ENCODE assay signal across 1 cellular context in genomic region chr17:77088455-77089117, GRCh38.
TF ChIP-seq lines count a peak whose summit lies in the region.

No MANE protein-coding gene starts in this region.

TF ChIP-seq in GM12878, 131 proteins besides CTCF, POLR2A, EP300 and RAD21 (continued from another document):
- TF ChIP-seq ZBTB4 (CRISPR knock-in tag; IDR thresholded peaks at IDR 0.05) (no peak), E2F8 (IDR thresholded peaks at IDR 0.05; ENCODE audit: low read depth, partially characterized antibody) (peak; percentile 87), RELA (IDR thresholded peaks at IDR 0.05; ENCODE audit: borderline replicate concordance, partially characterized antibody) (peak; percentile 81), SPI1 (IDR thresholded peaks at IDR 0.05; ENCODE audit: borderline replicate concordance, insufficient read depth, low read depth, low read length) (peak; percentile 74), ZBTB11 (CRISPR knock-in tag; IDR thresholded peaks at IDR 0.05) (no peak), ZBED1 (IDR thresholded peaks at IDR 0.05; ENCODE audit: borderline replicate concordance) (peak; percentile 82; the same call in 1 of the 2 replicates), SIX5 (IDR thresholded peaks at IDR 0.05; ENCODE audit: low read depth, low read length, severe bottlenecking) (peak; percentile 29), KLF5 (IDR thresholded peaks at IDR 0.05; ENCODE audit: partially characterized antibody) (peak; percentile 64), HDAC6 (IDR thresholded peaks at IDR 0.05; ENCODE audit: unreplicated experiment) (no peak), IRF5 (IDR thresholded peaks at IDR 0.05; ENCODE audit: borderline replicate concordance) (no peak), EZH2 (IDR thresholded peaks at IDR 0.05; ENCODE audit: borderline replicate concordance, control insufficient read depth, low read depth, low read length) (no peak), MYB (IDR thresholded peaks at IDR 0.05; ENCODE audit: borderline replicate concordance, low read depth, low read length) (no peak), ZNF622 (IDR thresholded peaks at IDR 0.05) (no peak), NKRF (conservative IDR thresholded peaks at IDR 0.05) (peak; percentile 93), SIN3A (IDR thresholded peaks at IDR 0.05; ENCODE audit: low read depth, low read length) (peak; percentile 92), CEBPB (IDR thresholded peaks at IDR 0.05; ENCODE audit: borderline replicate concordance in 1 of 2, low read depth in 2 of 2, low read length in 2 of 2) (no peak), STAT1 (conservative IDR thresholded peaks at IDR 0.05) (peak; percentile 75; the same call in 1 of the 2 replicates), FOXK2 (IDR thresholded peaks at IDR 0.05) (no peak), KAT2A (conservative IDR thresholded peaks at IDR 0.05; ENCODE audit: control insufficient read depth, low read depth, low read length) (no peak), MTA2 (IDR thresholded peaks at IDR 0.05; ENCODE audit: low read depth) (0 out of 2 replicates have a peak, but pooled peaks have one; percentile 17), ZNF24 (IDR thresholded peaks at IDR 0.05) (no peak), TAF1 (IDR thresholded peaks at IDR 0.05; ENCODE audit: borderline replicate concordance, low read depth, low read length) (peak; percentile 91), CUX1 (IDR thresholded peaks at IDR 0.05; ENCODE audit: insufficient replicate concordance, low read depth, low read length) (no peak), ETV6 (conservative IDR thresholded peaks at IDR 0.05 in 1 of 2, IDR thresholded peaks at IDR 0.05 in 1 of 2; ENCODE audit: borderline replicate concordance in 1 of 2, low read depth in 1 of 2) (peak in 1 of 2 experiments; percentile 99; a peak in 2 of 4 replicates), PAX8 (IDR thresholded peaks at IDR 0.05) (no peak), BACH1 (IDR thresholded peaks at IDR 0.05; ENCODE audit: borderline replicate concordance) (peak; percentile 51), HDGF (IDR thresholded peaks at IDR 0.05) (no peak), EGR1 (IDR thresholded peaks at IDR 0.05; ENCODE audit: borderline replicate concordance in 1 of 2, low read depth in 2 of 2, low read length in 2 of 2) (peak in 1 of 2 experiments; percentile 85; a peak in 2 of 3 replicates)
- TF ChIP-seq, protein P1, sequence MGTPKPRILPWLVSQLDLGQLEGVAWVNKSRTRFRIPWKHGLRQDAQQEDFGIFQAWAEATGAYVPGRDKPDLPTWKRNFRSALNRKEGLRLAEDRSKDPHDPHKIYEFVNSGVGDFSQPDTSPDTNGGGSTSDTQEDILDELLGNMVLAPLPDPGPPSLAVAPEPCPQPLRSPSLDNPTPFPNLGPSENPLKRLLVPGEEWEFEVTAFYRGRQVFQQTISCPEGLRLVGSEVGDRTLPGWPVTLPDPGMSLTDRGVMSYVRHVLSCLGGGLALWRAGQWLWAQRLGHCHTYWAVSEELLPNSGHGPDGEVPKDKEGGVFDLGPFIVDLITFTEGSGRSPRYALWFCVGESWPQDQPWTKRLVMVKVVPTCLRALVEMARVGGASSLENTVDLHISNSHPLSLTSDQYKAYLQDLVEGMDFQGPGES (IDR thresholded peaks at IDR 0.05): no peak
- TF ChIP-seq, protein P2, sequence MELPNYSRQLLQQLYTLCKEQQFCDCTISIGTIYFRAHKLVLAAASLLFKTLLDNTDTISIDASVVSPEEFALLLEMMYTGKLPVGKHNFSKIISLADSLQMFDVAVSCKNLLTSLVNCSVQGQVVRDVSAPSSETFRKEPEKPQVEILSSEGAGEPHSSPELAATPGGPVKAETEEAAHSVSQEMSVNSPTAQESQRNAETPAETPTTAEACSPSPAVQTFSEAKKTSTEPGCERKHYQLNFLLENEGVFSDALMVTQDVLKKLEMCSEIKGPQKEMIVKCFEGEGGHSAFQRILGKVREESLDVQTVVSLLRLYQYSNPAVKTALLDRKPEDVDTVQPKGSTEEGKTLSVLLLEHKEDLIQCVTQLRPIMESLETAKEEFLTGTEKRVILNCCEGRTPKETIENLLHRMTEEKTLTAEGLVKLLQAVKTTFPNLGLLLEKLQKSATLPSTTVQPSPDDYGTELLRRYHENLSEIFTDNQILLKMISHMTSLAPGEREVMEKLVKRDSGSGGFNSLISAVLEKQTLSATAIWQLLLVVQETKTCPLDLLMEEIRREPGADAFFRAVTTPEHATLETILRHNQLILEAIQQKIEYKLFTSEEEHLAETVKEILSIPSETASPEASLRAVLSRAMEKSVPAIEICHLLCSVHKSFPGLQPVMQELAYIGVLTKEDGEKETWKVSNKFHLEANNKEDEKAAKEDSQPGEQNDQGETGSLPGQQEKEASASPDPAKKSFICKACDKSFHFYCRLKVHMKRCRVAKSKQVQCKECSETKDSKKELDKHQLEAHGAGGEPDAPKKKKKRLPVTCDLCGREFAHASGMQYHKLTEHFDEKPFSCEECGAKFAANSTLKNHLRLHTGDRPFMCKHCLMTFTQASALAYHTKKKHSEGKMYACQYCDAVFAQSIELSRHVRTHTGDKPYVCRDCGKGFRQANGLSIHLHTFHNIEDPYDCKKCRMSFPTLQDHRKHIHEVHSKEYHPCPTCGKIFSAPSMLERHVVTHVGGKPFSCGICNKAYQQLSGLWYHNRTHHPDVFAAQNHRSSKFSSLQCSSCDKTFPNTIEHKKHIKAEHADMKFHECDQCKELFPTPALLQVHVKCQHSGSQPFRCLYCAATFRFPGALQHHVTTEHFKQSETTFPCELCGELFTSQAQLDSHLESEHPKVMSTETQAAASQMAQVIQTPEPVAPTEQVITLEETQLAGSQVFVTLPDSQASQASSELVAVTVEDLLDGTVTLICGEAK (IDR thresholded peaks at IDR 0.05; ENCODE audit: borderline replicate concordance): peak; percentile 96
